12 cellular contexts compared by ENCODE assay signal in genomic region chr6:56246544-56246940, GRCh38. TPM values are rescaled to one million over a fixed set of nuclear protein-coding genes. Genes with fewer than 3 reads are reported as not detected.
A peak's percentile ranks its signal among the peaks of the same experiment; 100 is the strongest.
DNase-seq lines count a peak whose midpoint lies in the region; ATAC-seq and TF ChIP-seq lines count a peak whose summit lies in the region.
"Had no signal": no experiment of that assay in that cellular context is flagged by ENCODE, and none has a peak within 500 bp of the region (broad histone marks: within the 10 kb centered on the region; RNA-seq: fewer than 3 reads in every experiment).

No MANE protein-coding gene starts in this region.

- CTCF ChIA-PET in activated CD8-positive, alpha-beta T cell treated with anti-CD3 and anti-CD28 coated beads, Interleukin-2, amount 10 ng/mL, durations not matched to agents 7 days and 5 days (lab: Charles Lee), result no interaction called here

- TF ChIP-seq CTCF in colonic mucosa (IDR thresholded peaks at IDR 0.05), result no peak

- DNase-seq in colonic mucosa, result no peak
- DNase-seq in kidney tubule cell (ENCODE audit: low spot score), result peak; percentile 6
- no peak for DNase-seq in activated effector memory CD4-positive, alpha-beta T cell treated with anti-CD3 and anti-CD28 coated beads, Interleukin-2, amount 50 U/mL, for 16 hours
- no peak for DNase-seq in activated CD8-positive, alpha-beta T cell treated with anti-CD3 and anti-CD28 coated beads, Interleukin-2, amount 10 ng/mL, durations not matched to agents 7 days and 5 days
- DNase-seq: activated CD4-positive, alpha-beta T cell treated with anti-CD3 and anti-CD28 coated beads for 1 hour; DND-41; KBM-7 had no signal

- H3K36me3 ChIP-seq in HUES48 (ENCODE audit: control insufficient read depth, insufficient read depth, low read length) (no peaks in the 10 kb centered on the region), colonic mucosa (no peaks in the 10 kb centered on the region), skeletal muscle tissue (ENCODE audit: control insufficient read depth in 3 of 3, insufficient read depth in 3 of 3, low read length in 3 of 3) (no peaks in the 10 kb centered on the region)
- H3K36me3 ChIP-seq: spleen had no signal

- POLR2A ChIA-PET in activated CD8-positive, alpha-beta T cell treated with anti-CD3 and anti-CD28 coated beads, Interleukin-2, amount 10 ng/mL, durations not matched to agents 7 days and 5 days (lab: Charles Lee), result no interaction called here

- H3K4me1 ChIP-seq in HUES48 (ENCODE audit: control insufficient read depth, insufficient read depth, low read length) (peaks cover 53% of the 10 kb centered on the region), colonic mucosa (no peaks in the 10 kb centered on the region), skeletal muscle tissue (ENCODE audit: control insufficient read depth in 3 of 3, insufficient read depth in 3 of 3, low read length in 3 of 3) (peaks cover 12 to 19% (median 12%) of the 10 kb centered on the region in 3 donors)

- H3K9ac ChIP-seq in HUES48 (ENCODE audit: low read depth, low read length), result peak overlapping the region; percentile 72
- H3K9ac ChIP-seq in colonic mucosa (ENCODE audit: low read depth in 2 of 2, low read length in 2 of 2), result no peak overlapping the region
- H3K9ac ChIP-seq in skeletal muscle tissue (ENCODE audit: low read depth in 1 of 3, low read length in 3 of 3), result peak overlapping the region in 2 of 3 donors; percentile 58 to 68

- peak overlapping the region; percentile 96 for H3K27ac ChIP-seq in HUES48 (ENCODE audit: low read depth, low read length)
- no peak overlapping the region for H3K27ac ChIP-seq in colonic mucosa
- H3K27ac ChIP-seq in skeletal muscle tissue (ENCODE audit: low read depth, low read length), result peak overlapping the region; percentile 14
- H3K27ac ChIP-seq: spleen had no signal

- ATAC-seq in HG02852 (IDR thresholded peaks at IDR 0.05; ENCODE audit: unreplicated experiment), result no peak
- ATAC-seq in GM19328 (IDR thresholded peaks at IDR 0.05; ENCODE audit: unreplicated experiment), result no peak
- no peak for ATAC-seq in activated CD8-positive, alpha-beta T cell treated with anti-CD3 and anti-CD28 coated beads, Interleukin-2, amount 10 ng/mL, durations not matched to agents 7 days and 5 days

- H3K27me3 Mint-ChIP-seq in activated CD8-positive, alpha-beta T cell treated with anti-CD3 and anti-CD28 coated beads, Interleukin-2, amount 10 ng/mL, durations not matched to agents 7 days and 5 days (ENCODE audit: low read depth), result no peaks in the 10 kb centered on the region

- no peaks in the 10 kb centered on the region for H3K36me3 Mint-ChIP-seq in activated CD8-positive, alpha-beta T cell treated with anti-CD3 and anti-CD28 coated beads, Interleukin-2, amount 10 ng/mL, durations not matched to agents 7 days and 5 days (ENCODE audit: low read depth)

- H3K9me3 Mint-ChIP-seq in activated CD8-positive, alpha-beta T cell treated with anti-CD3 and anti-CD28 coated beads, Interleukin-2, amount 10 ng/mL, durations not matched to agents 7 days and 5 days (ENCODE audit: insufficient read depth), result no peaks in the 10 kb centered on the region

- no peaks in the 10 kb centered on the region for H3K4me1 Mint-ChIP-seq in activated CD8-positive, alpha-beta T cell treated with anti-CD3 and anti-CD28 coated beads, Interleukin-2, amount 10 ng/mL, durations not matched to agents 7 days and 5 days (ENCODE audit: low read depth)

- no peaks in the 10 kb centered on the region for H3K9me3 ChIP-seq in HUES48 (ENCODE audit: control insufficient read depth, insufficient read depth, low read length)
- H3K9me3 ChIP-seq in colonic mucosa, result no peaks in the 10 kb centered on the region
- H3K9me3 ChIP-seq in skeletal muscle tissue (ENCODE audit: control insufficient read depth in 3 of 3, low read length in 3 of 3), result no peaks in the 10 kb centered on the region
- H3K9me3 ChIP-seq: spleen had no signal

- no peak overlapping the region for H3K4me3 Mint-ChIP-seq in activated CD8-positive, alpha-beta T cell treated with anti-CD3 and anti-CD28 coated beads, Interleukin-2, amount 10 ng/mL, durations not matched to agents 7 days and 5 days

- H3K27me3 ChIP-seq in HUES48 (ENCODE audit: control insufficient read depth, insufficient read depth, low read length), result no peaks in the 10 kb centered on the region
- no peaks in the 10 kb centered on the region for H3K27me3 ChIP-seq in colonic mucosa
- no peaks in the 10 kb centered on the region for H3K27me3 ChIP-seq in skeletal muscle tissue (ENCODE audit: control insufficient read depth in 3 of 3, insufficient read depth in 3 of 3, low read length in 3 of 3)

- intact Hi-C loops in colonic mucosa (cut with DNase I), result no loop called here

- H3K27ac Mint-ChIP-seq in activated CD8-positive, alpha-beta T cell treated with anti-CD3 and anti-CD28 coated beads, Interleukin-2, amount 10 ng/mL, durations not matched to agents 7 days and 5 days, result no peak overlapping the region

- H3K4me3 ChIP-seq in HUES48 (ENCODE audit: low read depth, low read length) (peak overlapping the region; percentile 75), colonic mucosa (peak overlapping the region; percentile 27), skeletal muscle tissue (ENCODE audit: low read length in 3 of 3) (peak overlapping the region; percentile 74 to 77 (median 74))

RNA-seq across cellular contexts. Expression of gene COL21A1, which starts 0.8 kb away (rescaled TPM):
- total RNA-seq in colonic mucosa, result 1 to 10 TPM in 1 of 2 donors, under 1 TPM in 1; 0.79 to 1.9 TPM
- 91.3 TPM for total RNA-seq in skeletal muscle tissue
- not detected for total RNA-seq in activated CD8-positive, alpha-beta T cell treated with anti-CD3 and anti-CD28 coated beads, Interleukin-2, amount 10 ng/mL, durations not matched to agents 7 days and 5 days

Comparison
In these comparisons a context has a peak if more than half of its experiments do, and no peak if none do; other contexts are left out.
1. H3K9ac ChIP-seq: peak in HUES48 (single experiment) and skeletal muscle tissue (2 of 3); none in colonic mucosa (0 of 2).
2. RNA of gene COL21A1, which starts 0.8 kb away (total RNA-seq): 91.3 TPM in skeletal muscle tissue (single experiment); 0.79 to 1.9 TPM in colonic mucosa and not detected in activated CD8-positive, alpha-beta T cell treated with anti-CD3 and anti-CD28 coated beads, Interleukin-2, amount 10 ng/mL, durations not matched to agents 7 days and 5 days; every median in the first group is over 10 times any median in the second.
3. Peak in every context shown above with its lines, with median percentiles within 50 percentile points of each other: H3K4me3 ChIP-seq.